In the genomic region with DNA sequence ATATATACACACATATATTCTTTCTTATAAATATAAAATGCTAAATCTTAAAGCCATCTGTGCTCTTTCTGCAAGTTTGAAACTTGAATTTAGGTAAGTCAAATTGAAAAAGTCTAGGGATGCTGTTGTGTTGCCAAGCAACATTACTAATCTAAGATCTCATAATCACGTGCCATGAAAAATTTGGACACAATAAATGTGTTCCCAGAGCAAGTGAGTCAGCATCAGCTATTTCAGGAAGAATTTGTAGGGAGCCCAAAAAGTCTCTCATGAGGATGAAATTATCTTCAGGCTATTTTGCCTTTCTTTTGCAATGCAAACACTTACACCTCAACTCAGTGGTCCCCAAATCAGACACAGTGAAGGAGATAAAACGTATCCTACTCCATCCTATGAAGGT, we compare ENCODE assay signal across 16 cellular contexts. TPM values are rescaled to one million over a fixed set of nuclear protein-coding genes. Genes with fewer than 3 reads are reported as not detected.
A peak's percentile ranks its signal among the peaks of the same experiment; 100 is the strongest.
DNase-seq lines count a peak whose midpoint lies in the region; ATAC-seq and TF ChIP-seq lines count a peak whose summit lies in the region.
"Had no signal": no experiment of that assay in that cellular context is flagged by ENCODE, and none has a peak within 500 bp of the region (broad histone marks: within the 10 kb centered on the region; RNA-seq: fewer than 3 reads in every experiment).

No MANE protein-coding gene starts in this region.

- no peak overlapping the region for H2BK120ac ChIP-seq in IMR-90 (ENCODE audit: low read depth, low read length)

- no peaks in the 10 kb centered on the region for H3K79me1 ChIP-seq in IMR-90 (ENCODE audit: low read depth in 1 of 2, low read length in 2 of 2)

- no peak overlapping the region for H2AK9ac ChIP-seq in IMR-90 (replicated peaks; ENCODE audit: low read depth, low read length, poor library complexity)

- no peak overlapping the region for H3K56ac ChIP-seq in IMR-90 (ENCODE audit: extremely low read depth, insufficient read depth, low read length)

- DNase-seq in AG08395 (ENCODE audit: low spot score) (peak; percentile 81), IMR-90 (peak; percentile 1), dermis blood vessel endothelial cell (peak; percentile 36), middle frontal gyrus (ENCODE audit: extremely low spot score, low spot score) (peak; percentile 73), NCI-H2107 (lab: John Stamatoyannopoulos, UW) (no peak), PC-9 (no peak), kidney tubule cell (ENCODE audit: low spot score) (no peak)
- DNase-seq: activated effector memory CD4-positive, alpha-beta T cell treated with anti-CD3 and anti-CD28 coated beads, Interleukin-2, amount 50 U/mL, for 16 hours; AML-193; NCI-H1092 treated with DMSO at 0.1 percent for 48 hours; NCI-H345; spleen; testis had no signal

- WGBS in IMR-90 (ENCODE audit: extremely low coverage in 2 of 2, insufficient read length in 1 of 2), 2 experiments: no CpG with 5 or more reads among the region's 2 CpGs

- H3K4me2 ChIP-seq in IMR-90 (ENCODE audit: low read depth, low read length) (no peak overlapping the region), PC-9 (no peak overlapping the region)

- TF ChIP-seq CTCF in IMR-90 (conservative IDR thresholded peaks at IDR 0.05; ENCODE audit: low read depth, low read length) (no peak), PC-9 (conservative IDR thresholded peaks at IDR 0.05) (no peak)

- POLR2A ChIA-PET in IMR-90 (lab: Charles Lee; ENCODE audit: unreplicated experiment) (no interaction called here), PC-9 (lab: Charles Lee; ENCODE audit: unreplicated experiment) (no interaction called here)

- 0 out of 2 replicates have a peak, but pooled peaks cover 3% of the 10 kb centered on the region for H3K9me2 ChIP-seq in PC-9 (ENCODE audit: insufficient read depth)

- no peak overlapping the region for H3K23ac ChIP-seq in IMR-90 (ENCODE audit: low read depth, low read length)

- H2AFZ ChIP-seq in IMR-90 (replicated peaks; ENCODE audit: low read length, poor library complexity) (no peak overlapping the region), PC-9 (no peak overlapping the region)

- H3K4me1 ChIP-seq in IMR-90 (ENCODE audit: control insufficient read depth, insufficient read depth, low read length) (no peaks in the 10 kb centered on the region), PC-9 (replicated peaks; ENCODE audit: insufficient read depth) (no peaks in the 10 kb centered on the region)
- H3K4me1 ChIP-seq: spleen had no signal

- dilution Hi-C loops in IMR-90 (cut with HindIII; ENCODE audit: low sequenced_read_pairs, unreplicated experiment): no loop called here

- no peak overlapping the region for H3K4ac ChIP-seq in IMR-90 (ENCODE audit: low read depth, low read length)

- no peak for ATAC-seq in IMR-90 (ENCODE audit: low read depth)
- ATAC-seq in HG02678 (IDR thresholded peaks at IDR 0.05; ENCODE audit: unreplicated experiment): no peak

- H4K91ac ChIP-seq in IMR-90 (ENCODE audit: insufficient read depth, low read depth, low read length): no peak overlapping the region

- BruUV-seq in IMR-90 (replicated peaks; lab: Mats Ljungman, UMichigan) (no TSS peak), PC-9 (replicated peaks; lab: Mats Ljungman, UMichigan) (no TSS peak)

- H3K27me3 ChIP-seq in IMR-90 (ENCODE audit: control insufficient read depth, insufficient read depth, low read length): no peaks in the 10 kb centered on the region; the same call in 1 of the 2 replicates
- no peaks in the 10 kb centered on the region for H3K27me3 ChIP-seq in PC-9 (ENCODE audit: insufficient read depth, low read depth)
- H3K27me3 ChIP-seq: testis had no signal

- H3K4me3 ChIP-seq in IMR-90 (ENCODE audit: insufficient read depth, low read depth, low read length) (no peak overlapping the region), PC-9 (no peak overlapping the region)
- H3K4me3 ChIP-seq: SK-N-MC, spleen, testis had no signal

- intact Hi-C loops in IMR-90 (cut with micrococcal nuclease): no loop called here
- intact Hi-C loops in PC-9 (cut with micrococcal nuclease; ENCODE audit: unreplicated experiment): no loop called here

- H3K36me3 ChIP-seq in IMR-90 (ENCODE audit: control insufficient read depth, insufficient read depth, low read length) (no peaks in the 10 kb centered on the region), PC-9 (ENCODE audit: low read depth) (no peaks in the 10 kb centered on the region)
- H3K36me3 ChIP-seq: spleen had no signal

- H2BK20ac ChIP-seq in IMR-90 (ENCODE audit: low read depth, low read length): no peak overlapping the region

- in situ Hi-C loops in IMR-90 (cut with MboI; ENCODE audit: low sequenced_read_pairs): no loop called here

- H3K27ac ChIP-seq in IMR-90 (ENCODE audit: insufficient read depth, low read length) (no peak overlapping the region), PC-9 (no peak overlapping the region)
- H3K27ac ChIP-seq: SK-N-MC, spleen had no signal

- H3K9me1 ChIP-seq in IMR-90 (ENCODE audit: insufficient read depth, low read length): no peaks in the 10 kb centered on the region

- no peaks in the 10 kb centered on the region for H3K79me2 ChIP-seq in PC-9 (ENCODE audit: low read depth)

- CTCF ChIA-PET in IMR-90 (lab: Yijun Ruan, JAX) (no interaction called here), PC-9 (lab: Charles Lee) (no interaction called here)

- no peaks in the 10 kb centered on the region for H3K9me3 ChIP-seq in IMR-90 (ENCODE audit: control insufficient read depth, insufficient read depth, low read length)
- H3K9me3 ChIP-seq in PC-9 (ENCODE audit: insufficient read depth, low read depth): no peaks in the 10 kb centered on the region
- H3K9me3 ChIP-seq: spleen, testis had no signal

- H4K20me1 ChIP-seq in IMR-90 (ENCODE audit: insufficient read depth, low read length): no peaks in the 10 kb centered on the region
- no peaks in the 10 kb centered on the region for H4K20me1 ChIP-seq in PC-9 (ENCODE audit: insufficient read depth)

- H2BK15ac ChIP-seq in IMR-90 (ENCODE audit: low read depth, low read length): no peak overlapping the region

- TF ChIP-seq RAD21 in IMR-90 (IDR thresholded peaks at IDR 0.05; ENCODE audit: low read length): no peak

- no peak overlapping the region for H3K18ac ChIP-seq in IMR-90 (ENCODE audit: low read depth, low read length)

- H4K5ac ChIP-seq in IMR-90 (ENCODE audit: low read depth, low read length): no peak overlapping the region

- H3K9ac ChIP-seq in IMR-90 (ENCODE audit: low read depth, low read length): no peak overlapping the region

- H3F3A ChIP-seq in PC-9 (ENCODE audit: insufficient read depth, low read depth): no peaks in the 10 kb centered on the region

- H3K14ac ChIP-seq in IMR-90 (replicated peaks; ENCODE audit: low read depth, low read length): no peak overlapping the region

- no peak for TF ChIP-seq POLR2A in IMR-90 (IDR thresholded peaks at IDR 0.05; ENCODE audit: low read depth, low read length)

- H2AK5ac ChIP-seq in IMR-90 (ENCODE audit: low read depth, low read length): no peak overlapping the region

- no peak overlapping the region for H2BK5ac ChIP-seq in IMR-90 (ENCODE audit: low read depth, low read length, poor library complexity, severe bottlenecking)

- H4K8ac ChIP-seq in IMR-90 (ENCODE audit: low read depth in 2 of 2, low read length in 2 of 2): no peak overlapping the region

TF ChIP-seq in IMR-90, 13 proteins besides CTCF, POLR2A, EP300 and RAD21:
- TF ChIP-seq NFE2L2 (IDR thresholded peaks at IDR 0.05; ENCODE audit: low read depth, low read length) (no peak), MAZ (IDR thresholded peaks at IDR 0.05; ENCODE audit: borderline replicate concordance, low read depth, low read length) (no peak), SMC3 (IDR thresholded peaks at IDR 0.05; ENCODE audit: low read depth, low read length) (no peak), RFX5 (IDR thresholded peaks at IDR 0.05; ENCODE audit: low read depth, low read length) (no peak), CEBPB (IDR thresholded peaks at IDR 0.05; ENCODE audit: low read depth, low read length) (no peak), RCOR1 (IDR thresholded peaks at IDR 0.05; ENCODE audit: insufficient replicate concordance, low read length) (no peak), CHD1 (IDR thresholded peaks at IDR 0.05; ENCODE audit: low read depth, low read length) (no peak), FOS (IDR thresholded peaks at IDR 0.05; ENCODE audit: low read depth, low read length) (no peak), BHLHE40 (IDR thresholded peaks at IDR 0.05; ENCODE audit: low read depth, low read length) (no peak), MXI1 (IDR thresholded peaks at IDR 0.05; ENCODE audit: borderline replicate concordance, low read depth, low read length) (no peak), MAFK (IDR thresholded peaks at IDR 0.05; ENCODE audit: low read depth, low read length) (no peak)
- TF ChIP-seq, protein P1, sequence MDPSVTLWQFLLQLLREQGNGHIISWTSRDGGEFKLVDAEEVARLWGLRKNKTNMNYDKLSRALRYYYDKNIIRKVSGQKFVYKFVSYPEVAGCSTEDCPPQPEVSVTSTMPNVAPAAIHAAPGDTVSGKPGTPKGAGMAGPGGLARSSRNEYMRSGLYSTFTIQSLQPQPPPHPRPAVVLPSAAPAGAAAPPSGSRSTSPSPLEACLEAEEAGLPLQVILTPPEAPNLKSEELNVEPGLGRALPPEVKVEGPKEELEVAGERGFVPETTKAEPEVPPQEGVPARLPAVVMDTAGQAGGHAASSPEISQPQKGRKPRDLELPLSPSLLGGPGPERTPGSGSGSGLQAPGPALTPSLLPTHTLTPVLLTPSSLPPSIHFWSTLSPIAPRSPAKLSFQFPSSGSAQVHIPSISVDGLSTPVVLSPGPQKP (IDR thresholded peaks at IDR 0.05; ENCODE audit: borderline replicate concordance, low read depth, low read length): no peak
- TF ChIP-seq, protein P2, sequence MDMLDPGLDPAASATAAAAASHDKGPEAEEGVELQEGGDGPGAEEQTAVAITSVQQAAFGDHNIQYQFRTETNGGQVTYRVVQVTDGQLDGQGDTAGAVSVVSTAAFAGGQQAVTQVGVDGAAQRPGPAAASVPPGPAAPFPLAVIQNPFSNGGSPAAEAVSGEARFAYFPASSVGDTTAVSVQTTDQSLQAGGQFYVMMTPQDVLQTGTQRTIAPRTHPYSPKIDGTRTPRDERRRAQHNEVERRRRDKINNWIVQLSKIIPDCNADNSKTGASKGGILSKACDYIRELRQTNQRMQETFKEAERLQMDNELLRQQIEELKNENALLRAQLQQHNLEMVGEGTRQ (IDR thresholded peaks at IDR 0.05; ENCODE audit: low read depth, low read length): no peak
TF ChIP-seq in IMR-90: peak in this region for 0.

RNA-seq across cellular contexts. Expression of a gene that starts 58.5 kb away (rescaled TPM):
- total RNA-seq in IMR-90 (2012; rRNA removed) (not detected in 2 replicates), dermis blood vessel endothelial cell (1,650 and 2,914 TPM in 2 replicates), PC-9 (2021) (2.3 and 3.7 TPM in 2 replicates)
- not detected in 2 replicates for polyA plus RNA-seq in IMR-90 (2012; rRNA removed)
- not detected in 2 replicates for polyA plus RNA-seq in IMR-90 (2012; cell fraction: cytosol; rRNA removed)
- not detected in 2 replicates for polyA plus RNA-seq in IMR-90 (2012; cell fraction: nucleus; rRNA removed; ENCODE audit: low replicate concordance)
- total RNA-seq: activated CD8-positive, alpha-beta memory T cell treated with anti-CD3 and anti-CD28 coated beads for 36 hours had no signal

Comparison
In these comparisons a context has a peak if more than half of its experiments do, and no peak if none do; other contexts are left out.
1. DNase-seq: peak in AG08395 (single experiment), IMR-90 (single experiment), dermis blood vessel endothelial cell (single experiment) and middle frontal gyrus (single experiment); none in NCI-H2107 (single experiment), PC-9 (0 of 2) and kidney tubule cell (single experiment).
2. RNA of a gene that starts 58.5 kb away (total RNA-seq): 1,650 to 2,914 TPM in dermis blood vessel endothelial cell; 2.3 to 3.7 TPM in PC-9 and not detected in IMR-90; every median in the first group is over 100 times any median in the second.